7 cellular contexts compared by ENCODE assay signal in genomic region chr6:16238658-16239089, GRCh38. TPM values are rescaled to one million over a fixed set of nuclear protein-coding genes. Genes with fewer than 3 reads are reported as not detected.
DNase-seq lines count a peak whose midpoint lies in the region; ATAC-seq and TF ChIP-seq lines count a peak whose summit lies in the region.

No MANE protein-coding gene starts in this region.

- peak overlapping the region; percentile 97 for H3K4me2 ChIP-seq in mesendoderm (ENCODE audit: low read length)

- no peak overlapping the region for H2BK5ac ChIP-seq in mesendoderm (ENCODE audit: low read length)

- WGBS in mesendoderm (ENCODE audit: extremely low coverage, insufficient coverage, low lambda C conversion rate): no CpG with 5 or more reads among the region's 34 CpGs

- no peak overlapping the region for H3K4ac ChIP-seq in mesendoderm (ENCODE audit: low read depth, low read length)

- no peaks in the 10 kb centered on the region for H3K36me3 ChIP-seq in mesendoderm (ENCODE audit: control insufficient read depth, insufficient read depth, low read length)

- no peak overlapping the region for H2AK5ac ChIP-seq in mesendoderm (ENCODE audit: low read length)

- ATAC-seq in GM19463 (IDR thresholded peaks at IDR 0.05; ENCODE audit: unreplicated experiment) (peak; percentile 15), HG03521 (IDR thresholded peaks at IDR 0.05; ENCODE audit: unreplicated experiment) (peak; percentile 22), GM18873 (IDR thresholded peaks at IDR 0.05; ENCODE audit: low FRiP score, unreplicated experiment) (no peak)

- H4K8ac ChIP-seq in mesendoderm (ENCODE audit: low read depth, low read length): no peak overlapping the region

- no peak overlapping the region for H3K23ac ChIP-seq in mesendoderm (ENCODE audit: low read length)

- H3K27ac ChIP-seq in mesendoderm (ENCODE audit: low read depth, low read length): no peak overlapping the region

- H2BK15ac ChIP-seq in mesendoderm (replicated peaks; ENCODE audit: low read depth): no peak overlapping the region

- DNase-seq in cardiac fibroblast (ENCODE audit: low read depth in 2 of 2) (no peak), mesendoderm (peak; percentile 59), posterior vena cava (ENCODE audit: low spot score) (no peak), NCI-H510A (lab: John Stamatoyannopoulos, UW) (no peak)

- peaks cover 7% of the 10 kb centered on the region for H3K27me3 ChIP-seq in mesendoderm (ENCODE audit: insufficient read depth, low read length, poor library complexity)

- no peaks in the 10 kb centered on the region for H3K4me1 ChIP-seq in mesendoderm (ENCODE audit: control insufficient read depth, low read depth, low read length)

- peak overlapping the region; percentile 82 for H3K18ac ChIP-seq in mesendoderm (ENCODE audit: low read length)

- H2BK120ac ChIP-seq in mesendoderm (ENCODE audit: low read depth, low read length): no peak overlapping the region

- H3K4me3 ChIP-seq in cardiac fibroblast (replicated peaks in 1 of 2; ENCODE audit: low read depth in 2 of 2, low read length in 2 of 2) (peak overlapping the region; percentile 57 to 78), mesendoderm (ENCODE audit: low read length) (peak overlapping the region; percentile 45)

- H3K56ac ChIP-seq in mesendoderm (ENCODE audit: low read length): peak overlapping the region; percentile 80

- H3K79me2 ChIP-seq in mesendoderm (ENCODE audit: control insufficient read depth, insufficient read depth, low read length): no peaks in the 10 kb centered on the region

- intact Hi-C loops in posterior vena cava (cut with DNase I): no loop called here

- peak overlapping the region; percentile 72 for H3K9ac ChIP-seq in mesendoderm (ENCODE audit: low read length)

- no peak overlapping the region for H4K5ac ChIP-seq in mesendoderm (ENCODE audit: low read length)

- no peak for TF ChIP-seq CTCF in cardiac fibroblast (IDR thresholded peaks at IDR 0.05; ENCODE audit: low read depth, low read length)

- no peaks in the 10 kb centered on the region for H3K79me1 ChIP-seq in mesendoderm (ENCODE audit: low read length)

RNA-seq across cellular contexts. Expression of gene GMPR, which starts 0.3 kb away (rescaled TPM):
- polyA plus RNA-seq in mesendoderm (2013, experiment 1 of 2): 19.3 TPM
- 19.7 TPM for polyA plus RNA-seq in mesendoderm (2013, experiment 2 of 2)
- 10 to 100 TPM; 14.0 to 14.7 TPM for total RNA-seq in posterior vena cava
